ENCODE assay signal across 19 cellular contexts in genomic region chr5:100790951-100791350, GRCh38.
DNase-seq lines count a peak whose midpoint lies in the region; ATAC-seq and TF ChIP-seq lines count a peak whose summit lies in the region.
"Had no signal": no experiment of that assay in that cellular context is flagged by ENCODE, and none has a peak within 500 bp of the region (broad histone marks: within the 10 kb centered on the region; RNA-seq: fewer than 3 reads in every experiment).

No MANE protein-coding gene starts in this region.

- no peaks in the 10 kb centered on the region for H3K27me3 Mint-ChIP-seq in Caco-2 (ENCODE audit: insufficient read depth, unreplicated experiment)
- H3K27me3 Mint-ChIP-seq in endothelial cell (ENCODE audit: unreplicated experiment): no peaks in the 10 kb centered on the region

- no peaks in the 10 kb centered on the region for H4K20me1 ChIP-seq in MM.1S (ENCODE audit: insufficient read depth, low read length)
- no peaks in the 10 kb centered on the region for H4K20me1 ChIP-seq in GM23248 (ENCODE audit: insufficient read depth)

- DNase-seq in Caco-2: no peak
- DNase-seq in MM.1S: no peak
- DNase-seq in endothelial cell (ENCODE audit: low spot score): no peak
- peak; percentile 72 for DNase-seq in pons (ENCODE audit: low spot score)
- no peak for DNase-seq in NCI-H510A (lab: John Stamatoyannopoulos, UW)
- no peak for DNase-seq in GM23248
- DNase-seq in sigmoid colon: no peak
- DNase-seq: C1 segment of cervical spinal cord, DMS 273 treated with DMSO at 0.1 percent for 48 hours, HCEC 1CT, NCI-H1105 treated with DMSO at 0.1 percent for 48 hours, NCI-H1694, NCI-H2081 treated with DMSO at 0.1 percent for 48 hours, NCI-H446 treated with DMSO at 0.1 percent for 48 hours, NCI-H748 treated with DMSO at 0.1 percent for 48 hours, PC-9, SIG-M5 had no signal

- H3K4me2 ChIP-seq in MM.1S (ENCODE audit: low read depth, low read length): peak overlapping the region; percentile 83; the same call in 1 of the 2 replicates
- no peak overlapping the region for H3K4me2 ChIP-seq in GM23248 (ENCODE audit: unreplicated experiment)
- H3K4me2 ChIP-seq: PC-9 had no signal

- no peaks in the 10 kb centered on the region; the same call in 1 of the 2 replicates for H3K36me3 ChIP-seq in Caco-2 (ENCODE audit: control insufficient read depth, insufficient read depth, low read length)
- H3K36me3 ChIP-seq in MM.1S (replicated peaks; ENCODE audit: insufficient read depth, low read length): no peaks in the 10 kb centered on the region
- no peaks in the 10 kb centered on the region for H3K36me3 ChIP-seq in GM23248 (ENCODE audit: low read depth)
- no peaks in the 10 kb centered on the region for H3K36me3 ChIP-seq in sigmoid colon

- H3K79me2 ChIP-seq in MM.1S (ENCODE audit: low read length) (no peaks in the 10 kb centered on the region), GM23248 (ENCODE audit: insufficient read depth) (no peaks in the 10 kb centered on the region)

- in situ Hi-C loops in GM23248 (cut with MboI): no loop called here

- no peak for TF ChIP-seq POLR2A in sigmoid colon (IDR thresholded peaks at IDR 0.05)

- TF ChIP-seq CTCF in Caco-2 (IDR thresholded peaks at IDR 0.05; ENCODE audit: insufficient read depth in 1 of 2, low read depth in 1 of 2, low read length in 1 of 2, severe bottlenecking in 1 of 2, unreplicated experiment in 1 of 2): no peak
- TF ChIP-seq CTCF in MM.1S (IDR thresholded peaks at IDR 0.05; ENCODE audit: low read length): no peak
- TF ChIP-seq CTCF in endothelial cell (IDR thresholded peaks at IDR 0.05; ENCODE audit: unreplicated experiment): no peak
- TF ChIP-seq CTCF in sigmoid colon (IDR thresholded peaks at IDR 0.05): no peak

- no peak overlapping the region for H3K4me3 ChIP-seq in Caco-2 (ENCODE audit: low read depth, low read length)
- H3K4me3 ChIP-seq in MM.1S (ENCODE audit: low read length): peak overlapping the region; percentile 28; the same call in 1 of the 2 replicates
- H3K4me3 ChIP-seq in GM23248: no peak overlapping the region
- no peak overlapping the region for H3K4me3 ChIP-seq in sigmoid colon
- H3K4me3 ChIP-seq: PC-9 had no signal

- no peak for ATAC-seq in HG02938 (IDR thresholded peaks at IDR 0.05; ENCODE audit: unreplicated experiment)

- H3K4me1 Mint-ChIP-seq in Caco-2 (ENCODE audit: low read depth, unreplicated experiment) (peaks cover 24% of the 10 kb centered on the region), endothelial cell (ENCODE audit: unreplicated experiment) (peaks cover 16% of the 10 kb centered on the region)

- no TSS peak for BruUV-seq in Caco-2 (replicated peaks; lab: Mats Ljungman, UMichigan)

- H3K9me3 ChIP-seq in Caco-2 (peaks cover 8% of the 10 kb centered on the region; the same call in 1 of the 2 replicates), MM.1S (replicated peaks; ENCODE audit: insufficient read depth, low read length) (no peaks in the 10 kb centered on the region), GM23248 (ENCODE audit: low read depth) (no peaks in the 10 kb centered on the region), sigmoid colon (peaks cover 0 to 6% (median 0%) of the 10 kb centered on the region in 4 donors)

- 38 to 43% methylated on average over 2 of the region's 2 CpGs for WGBS in GM23248 (ENCODE audit: low coverage in 1 of 2, low lambda C conversion rate in 2 of 2, missing lambda C conversion rate in 2 of 2), 2 experiments
- 69 to 83% methylated on average over 2 of the region's 2 CpGs for WGBS in sigmoid colon, 2 donors

- CTCF ChIA-PET in Caco-2 (lab: Charles Lee): no interaction called here

- H3K27ac Mint-ChIP-seq in Caco-2 (ENCODE audit: unreplicated experiment) (peak overlapping the region; percentile 86), endothelial cell (ENCODE audit: unreplicated experiment) (peak overlapping the region; percentile 77)

- peak overlapping the region; percentile 59; the same call in 1 of the 2 replicates for H3K27ac ChIP-seq in MM.1S (ENCODE audit: low read length)
- no peak overlapping the region for H3K27ac ChIP-seq in GM23248
- H3K27ac ChIP-seq in sigmoid colon: no peak overlapping the region
- H3K27ac ChIP-seq: PC-9, RWPE1 had no signal

- POLR2A ChIA-PET in Caco-2 (lab: Charles Lee): no interaction called here

- H3K4me1 ChIP-seq in Caco-2 (peaks cover 37% of the 10 kb centered on the region), MM.1S (ENCODE audit: low read length) (peaks cover 18% of the 10 kb centered on the region), GM23248 (ENCODE audit: insufficient read depth) (no peaks in the 10 kb centered on the region), sigmoid colon (no peaks in the 10 kb centered on the region)

- H2AFZ ChIP-seq in MM.1S (ENCODE audit: low read length) (peak overlapping the region; percentile 59; the same call in 1 of the 2 replicates), GM23248 (no peak overlapping the region)
- H2AFZ ChIP-seq: PC-9 had no signal

- H3K9me3 Mint-ChIP-seq in Caco-2 (ENCODE audit: unreplicated experiment) (peaks cover 15% of the 10 kb centered on the region), endothelial cell (ENCODE audit: unreplicated experiment) (no peaks in the 10 kb centered on the region)

- peak overlapping the region; percentile 72 for H3K4me3 Mint-ChIP-seq in Caco-2 (ENCODE audit: unreplicated experiment)
- H3K4me3 Mint-ChIP-seq in endothelial cell (ENCODE audit: unreplicated experiment): no peak overlapping the region

- intact Hi-C loops in Caco-2 (cut with micrococcal nuclease; ENCODE audit: unreplicated experiment): loop anchor here (1.0 kb wide), 1 partner anchor 31 kb away; no protein-coding TSS in a partner anchor
- intact Hi-C loops in sigmoid colon (cut with DNase I): no loop called here

- H3K9me2 ChIP-seq in MM.1S (replicated peaks; ENCODE audit: insufficient read depth, low read length) (no peaks in the 10 kb centered on the region), GM23248 (ENCODE audit: insufficient read depth) (no peaks in the 10 kb centered on the region)

- H3F3A ChIP-seq in MM.1S (ENCODE audit: insufficient read depth, low read length): peaks cover 12% of the 10 kb centered on the region
- H3F3A ChIP-seq in GM23248 (ENCODE audit: insufficient read depth): no peaks in the 10 kb centered on the region

- H3K27me3 ChIP-seq in Caco-2 (replicated peaks; ENCODE audit: control insufficient read depth, insufficient read depth, low read length) (no peaks in the 10 kb centered on the region), MM.1S (replicated peaks; ENCODE audit: insufficient read depth, low read length) (no peaks in the 10 kb centered on the region), GM23248 (replicated peaks; ENCODE audit: insufficient read depth) (no peaks in the 10 kb centered on the region), sigmoid colon (no peaks in the 10 kb centered on the region)

- H3K36me3 Mint-ChIP-seq in Caco-2 (ENCODE audit: insufficient read depth, unreplicated experiment) (no peaks in the 10 kb centered on the region), endothelial cell (ENCODE audit: low read depth, unreplicated experiment) (no peaks in the 10 kb centered on the region)

- no peak for TF ChIP-seq EP300 in sigmoid colon (IDR thresholded peaks at IDR 0.05)

- no peak overlapping the region for H3K9ac ChIP-seq in MM.1S (ENCODE audit: low read length)
- no peak overlapping the region for H3K9ac ChIP-seq in GM23248
